Comparison of ENCODE assay signal across 18 cellular contexts in the genomic region with DNA sequence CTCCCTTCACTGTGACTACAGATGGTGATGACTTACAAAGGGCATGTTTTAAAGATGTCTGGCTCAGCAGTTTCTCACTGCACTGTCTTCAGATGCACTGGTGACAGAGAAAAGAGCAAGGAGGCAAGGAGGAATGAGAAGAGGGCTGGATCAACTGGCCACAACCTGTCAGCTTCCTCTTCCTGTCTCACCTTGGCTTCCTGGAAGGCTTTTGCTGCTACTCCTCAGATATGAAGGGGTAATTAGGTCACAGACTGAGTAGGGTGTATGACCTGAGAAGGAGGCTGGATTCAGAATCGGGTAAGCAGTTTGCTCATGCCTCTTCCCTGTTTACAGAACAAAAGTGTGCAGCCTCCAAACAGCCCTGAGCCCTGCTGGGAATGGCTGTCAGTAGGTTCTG.
DNase-seq lines count a peak whose midpoint lies in the region; ATAC-seq and TF ChIP-seq lines count a peak whose summit lies in the region.
"Had no signal": no experiment of that assay in that cellular context is flagged by ENCODE, and none has a peak within 500 bp of the region (broad histone marks: within the 10 kb centered on the region; RNA-seq: fewer than 3 reads in every experiment).

No MANE protein-coding gene starts in this region.

- no peak overlapping the region for H3K18ac ChIP-seq in IMR-90 (ENCODE audit: low read depth, low read length)

- H4K20me1 ChIP-seq in IMR-90 (ENCODE audit: insufficient read depth, low read length): no peaks in the 10 kb centered on the region
- H4K20me1 ChIP-seq in neural progenitor cell (ENCODE audit: low read depth): no peaks in the 10 kb centered on the region

- H3K36me3 ChIP-seq in CD8-positive, alpha-beta T cell (ENCODE audit: insufficient read depth, low read length): no peaks in the 10 kb centered on the region
- H3K36me3 ChIP-seq in IMR-90 (ENCODE audit: control insufficient read depth, insufficient read depth, low read length) (no peaks in the 10 kb centered on the region), neural progenitor cell (no peaks in the 10 kb centered on the region), tibial nerve (no peaks in the 10 kb centered on the region)

- TF ChIP-seq POLR2A in IMR-90 (IDR thresholded peaks at IDR 0.05; ENCODE audit: low read depth, low read length) (no peak), tibial nerve (IDR thresholded peaks at IDR 0.05) (no peak)

- H3K79me1 ChIP-seq in IMR-90 (ENCODE audit: low read depth in 1 of 2, low read length in 2 of 2): no peaks in the 10 kb centered on the region

- no peak for TF ChIP-seq EP300 in tibial nerve (IDR thresholded peaks at IDR 0.05)

- dilution Hi-C loops in IMR-90 (cut with HindIII; ENCODE audit: low sequenced_read_pairs, unreplicated experiment): no loop called here

- H3K4me3 Mint-ChIP-seq in CD8-positive, alpha-beta T cell: no peak overlapping the region
- H3K4me3 Mint-ChIP-seq in neural progenitor cell (no peak overlapping the region), endothelial cell (ENCODE audit: unreplicated experiment) (no peak overlapping the region)

- no peak overlapping the region for H3K9ac ChIP-seq in IMR-90 (ENCODE audit: low read depth, low read length)
- H3K9ac ChIP-seq in neural progenitor cell: no peak overlapping the region

- in situ Hi-C loops in IMR-90 (cut with MboI; ENCODE audit: low sequenced_read_pairs): no loop called here

- no peak overlapping the region for H2BK5ac ChIP-seq in IMR-90 (ENCODE audit: low read depth, low read length, poor library complexity, severe bottlenecking)

- no peak overlapping the region for H2AK9ac ChIP-seq in IMR-90 (replicated peaks; ENCODE audit: low read depth, low read length, poor library complexity)

- ATAC-seq in CD8-positive, alpha-beta T cell: peak; percentile 31
- no peak for ATAC-seq in IMR-90 (ENCODE audit: low read depth)

- POLR2A ChIA-PET in CD8-positive, alpha-beta T cell (lab: Charles Lee): interaction anchor here (0.5 kb wide), 1 partner anchor 24 kb away, joined by 3 read pairs; no protein-coding TSS in a partner anchor
- POLR2A ChIA-PET in IMR-90 (lab: Charles Lee; ENCODE audit: unreplicated experiment): no interaction called here

- no peaks in the 10 kb centered on the region for H3F3A ChIP-seq in neural progenitor cell (ENCODE audit: low read depth)

- BruUV-seq in IMR-90 (replicated peaks; lab: Mats Ljungman, UMichigan): no TSS peak

- H3K4me2 ChIP-seq in IMR-90 (ENCODE audit: low read depth, low read length) (no peak overlapping the region), neural progenitor cell (no peak overlapping the region)
- H3K4me2 ChIP-seq: PC-9 had no signal

- H2BK20ac ChIP-seq in IMR-90 (ENCODE audit: low read depth, low read length): no peak overlapping the region

- H3K4me3 ChIP-seq in CD8-positive, alpha-beta T cell (ENCODE audit: low read depth, low read length): no peak overlapping the region
- H3K4me3 ChIP-seq in IMR-90 (ENCODE audit: insufficient read depth, low read depth, low read length): no peak overlapping the region
- no peak overlapping the region for H3K4me3 ChIP-seq in neural progenitor cell
- H3K4me3 ChIP-seq in tibial nerve: no peak overlapping the region
- H3K4me3 ChIP-seq: PC-9 had no signal

- H3K4me1 ChIP-seq in CD8-positive, alpha-beta T cell (ENCODE audit: insufficient read depth, low read length): no peaks in the 10 kb centered on the region
- H3K4me1 ChIP-seq in IMR-90 (ENCODE audit: control insufficient read depth, insufficient read depth, low read length) (no peaks in the 10 kb centered on the region), neural progenitor cell (no peaks in the 10 kb centered on the region), tibial nerve (no peaks in the 10 kb centered on the region)

- H3K27me3 Mint-ChIP-seq in CD8-positive, alpha-beta T cell (ENCODE audit: low read depth): no peaks in the 10 kb centered on the region
- H3K27me3 Mint-ChIP-seq in neural progenitor cell (ENCODE audit: insufficient read depth, low read depth): peaks cover 4% of the 10 kb centered on the region
- H3K27me3 Mint-ChIP-seq in endothelial cell (ENCODE audit: unreplicated experiment): no peaks in the 10 kb centered on the region

- no peak overlapping the region for H4K5ac ChIP-seq in IMR-90 (ENCODE audit: low read depth, low read length)

- H3K4ac ChIP-seq in IMR-90 (ENCODE audit: low read depth, low read length): no peak overlapping the region

- intact Hi-C loops in CD8-positive, alpha-beta T cell (cut with DNase I, micrococcal nuclease): no loop called here
- intact Hi-C loops in IMR-90 (cut with micrococcal nuclease): no loop called here

- H3K79me2 ChIP-seq in neural progenitor cell (ENCODE audit: low read depth): no peaks in the 10 kb centered on the region

- H3K9me3 Mint-ChIP-seq in CD8-positive, alpha-beta T cell: no peaks in the 10 kb centered on the region
- H3K9me3 Mint-ChIP-seq in neural progenitor cell: no peaks in the 10 kb centered on the region
- H3K9me3 Mint-ChIP-seq in endothelial cell (ENCODE audit: unreplicated experiment): no peaks in the 10 kb centered on the region

- no peak for DNase-seq in CD8-positive, alpha-beta T cell
- DNase-seq in IMR-90 (no peak), neural progenitor cell (ENCODE audit: low spot score) (no peak), tibial nerve (ENCODE audit: low spot score in 2 of 2) (no peak), endothelial cell (ENCODE audit: low spot score) (no peak)
- DNase-seq in activated CD8-positive, alpha-beta memory T cell treated with anti-CD3 and anti-CD28 coated beads for 24 hours: no peak
- DNase-seq: AML-193, GOT3, KBM-7, MV-4-11, NCI-H1417, NCI-H187, NCI-H2107, NCI-H345, NCI-H524 treated with DMSO at 0.1 percent for 48 hours, PC-9 had no signal

- no peak overlapping the region for H3K23ac ChIP-seq in IMR-90 (ENCODE audit: low read depth, low read length)

- H3K27ac Mint-ChIP-seq in CD8-positive, alpha-beta T cell: peak overlapping the region; percentile 28
- H3K27ac Mint-ChIP-seq in neural progenitor cell: no peak overlapping the region
- H3K27ac Mint-ChIP-seq in endothelial cell (ENCODE audit: unreplicated experiment): no peak overlapping the region

- H3K9me3 ChIP-seq in CD8-positive, alpha-beta T cell (ENCODE audit: low read length): no peaks in the 10 kb centered on the region
- H3K9me3 ChIP-seq in IMR-90 (ENCODE audit: control insufficient read depth, insufficient read depth, low read length): no peaks in the 10 kb centered on the region; the same call in 1 of the 2 replicates
- H3K9me3 ChIP-seq in neural progenitor cell (ENCODE audit: low read depth): no peaks in the 10 kb centered on the region
- H3K9me3 ChIP-seq in tibial nerve: no peaks in the 10 kb centered on the region

- no peak overlapping the region for H3K56ac ChIP-seq in IMR-90 (ENCODE audit: extremely low read depth, insufficient read depth, low read length)

- no peaks in the 10 kb centered on the region for H3K27me3 ChIP-seq in CD8-positive, alpha-beta T cell (ENCODE audit: insufficient read depth, low read length)
- H3K27me3 ChIP-seq in IMR-90 (ENCODE audit: control insufficient read depth, insufficient read depth, low read length): no peaks in the 10 kb centered on the region
- H3K27me3 ChIP-seq in neural progenitor cell: no peaks in the 10 kb centered on the region
- H3K27me3 ChIP-seq in tibial nerve: no peaks in the 10 kb centered on the region

- no peak overlapping the region for H2BK15ac ChIP-seq in IMR-90 (ENCODE audit: low read depth, low read length)

- H2AFZ ChIP-seq in IMR-90 (replicated peaks; ENCODE audit: low read length, poor library complexity) (peak overlapping the region; percentile 14), neural progenitor cell (replicated peaks) (peak overlapping the region; percentile 76)
- H2AFZ ChIP-seq: PC-9 had no signal

- TF ChIP-seq CTCF in CD8-positive, alpha-beta T cell (IDR thresholded peaks at IDR 0.05): no peak
- TF ChIP-seq CTCF in IMR-90 (conservative IDR thresholded peaks at IDR 0.05; ENCODE audit: low read depth, low read length): no peak
- TF ChIP-seq CTCF in neural progenitor cell (IDR thresholded peaks at IDR 0.05): no peak
- no peak for TF ChIP-seq CTCF in tibial nerve (IDR thresholded peaks at IDR 0.05)
- TF ChIP-seq CTCF in endothelial cell (IDR thresholded peaks at IDR 0.05; ENCODE audit: unreplicated experiment): no peak

- no peaks in the 10 kb centered on the region for H3K9me1 ChIP-seq in IMR-90 (ENCODE audit: insufficient read depth, low read length)

- H3K4me1 Mint-ChIP-seq in CD8-positive, alpha-beta T cell (ENCODE audit: low read depth): peaks cover 3% of the 10 kb centered on the region
- peaks cover 2% of the 10 kb centered on the region for H3K4me1 Mint-ChIP-seq in neural progenitor cell
- H3K4me1 Mint-ChIP-seq in endothelial cell (ENCODE audit: unreplicated experiment): peaks cover 3% of the 10 kb centered on the region

- H2BK120ac ChIP-seq in IMR-90 (ENCODE audit: low read depth, low read length): no peak overlapping the region

- H3K27ac ChIP-seq in CD8-positive, alpha-beta T cell (ENCODE audit: low read depth, low read length): no peak overlapping the region
- H3K27ac ChIP-seq in IMR-90 (ENCODE audit: insufficient read depth, low read length): no peak overlapping the region
- peak overlapping the region; percentile 20 for H3K27ac ChIP-seq in cingulate gyrus (ENCODE audit: low read depth, low read length)
- no peak overlapping the region for H3K27ac ChIP-seq in neural progenitor cell
- no peak overlapping the region for H3K27ac ChIP-seq in tibial nerve
- H3K27ac ChIP-seq: C4-2B, PC-9 had no signal

- TF ChIP-seq RAD21 in IMR-90 (IDR thresholded peaks at IDR 0.05; ENCODE audit: low read length): no peak

- H2AK5ac ChIP-seq in IMR-90 (ENCODE audit: low read depth, low read length): no peak overlapping the region

- H4K91ac ChIP-seq in IMR-90 (ENCODE audit: insufficient read depth, low read depth, low read length): no peak overlapping the region

- WGBS in IMR-90 (ENCODE audit: extremely low coverage in 2 of 2, insufficient read length in 1 of 2), 2 experiments: no CpG with 5 or more reads among the region's 1 CpG
- WGBS in tibial nerve, 2 donors: 62 to 64% methylated on average over 1 of the region's 1 CpG

- CTCF ChIA-PET in CD8-positive, alpha-beta T cell (lab: Charles Lee): no interaction called here
- CTCF ChIA-PET in IMR-90 (lab: Yijun Ruan, JAX): no interaction called here

- H4K8ac ChIP-seq in IMR-90 (ENCODE audit: low read depth in 2 of 2, low read length in 2 of 2): no peak overlapping the region

- H3K14ac ChIP-seq in IMR-90 (replicated peaks; ENCODE audit: low read depth, low read length): no peak overlapping the region

- no peaks in the 10 kb centered on the region for H3K36me3 Mint-ChIP-seq in CD8-positive, alpha-beta T cell
- H3K36me3 Mint-ChIP-seq in neural progenitor cell (no peaks in the 10 kb centered on the region), endothelial cell (ENCODE audit: low read depth, unreplicated experiment) (no peaks in the 10 kb centered on the region)

TF ChIP-seq in IMR-90, 13 proteins besides CTCF, POLR2A, EP300 and RAD21 (continues in another document):
- no peak for TF ChIP-seq SMC3 (IDR thresholded peaks at IDR 0.05; ENCODE audit: low read depth, low read length)
- no peak for TF ChIP-seq NFE2L2 (IDR thresholded peaks at IDR 0.05; ENCODE audit: low read depth, low read length)
- no peak for TF ChIP-seq MXI1 (IDR thresholded peaks at IDR 0.05; ENCODE audit: borderline replicate concordance, low read depth, low read length)
- TF ChIP-seq CEBPB (IDR thresholded peaks at IDR 0.05; ENCODE audit: low read depth, low read length): no peak
- no peak for TF ChIP-seq RFX5 (IDR thresholded peaks at IDR 0.05; ENCODE audit: low read depth, low read length)
